ENCODE assay signal across 14 cellular contexts in genomic region chr14:54674342-54674741, GRCh38.
DNase-seq lines count a peak whose midpoint lies in the region; ATAC-seq and TF ChIP-seq lines count a peak whose summit lies in the region.
"Had no signal": no experiment of that assay in that cellular context is flagged by ENCODE, and none has a peak within 500 bp of the region (broad histone marks: within the 10 kb centered on the region; RNA-seq: fewer than 3 reads in every experiment).

No MANE protein-coding gene starts in this region.

- 34% methylated on average over 2 of the region's 2 CpGs for WGBS in mammary epithelial cell (ENCODE audit: low coverage, missing lambda C conversion rate)
- 0 to 35% methylated on average over 1 to 2 of the region's 2 CpGs for WGBS in transverse colon (ENCODE audit: low coverage in 1 of 2), 2 donors

- H2AFZ ChIP-seq in mammary epithelial cell (ENCODE audit: low read depth, low read length), result no peak overlapping the region

- no peaks in the 10 kb centered on the region for H3K36me3 Mint-ChIP-seq in MCF 10A (ENCODE audit: insufficient read depth, unreplicated experiment)

- POLR2A ChIA-PET in MCF 10A (lab: Yijun Ruan, JAX), result no interaction called here

- no peak overlapping the region for H3K27ac Mint-ChIP-seq in MCF 10A (ENCODE audit: low read depth, unreplicated experiment)
- H3K27ac Mint-ChIP-seq: activated T-helper 2 cell treated with anti-CD3 and anti-CD28 coated beads, Interferon-gamma antibody, Interleukin-2, Interleukin-4, amounts not matched to agents 10 μg/mL and 5 μg/mL and 100 μg/mL, durations not matched to agents 14 hours and 24 hours and 36 hours had no signal

- no peak overlapping the region for H3K9ac ChIP-seq in mammary epithelial cell (ENCODE audit: insufficient read depth, low read length)

- no peak overlapping the region for H3K4me3 Mint-ChIP-seq in MCF 10A (ENCODE audit: unreplicated experiment)

- no peak for TF ChIP-seq EP300 in transverse colon (IDR thresholded peaks at IDR 0.05; ENCODE audit: low read depth)

- TF ChIP-seq CTCF in mammary epithelial cell (conservative IDR thresholded peaks at IDR 0.05 in 1 of 2, IDR thresholded peaks at IDR 0.05 in 1 of 2; ENCODE audit: extremely low read depth in 1 of 2, insufficient read depth in 1 of 2, low read depth in 1 of 2, low read length in 2 of 2) (no peak), MCF 10A (IDR thresholded peaks at IDR 0.05; ENCODE audit: unreplicated experiment) (no peak), transverse colon (IDR thresholded peaks at IDR 0.05) (no peak), foreskin fibroblast (IDR thresholded peaks at IDR 0.05; ENCODE audit: low read depth, low read length) (no peak)

- H3K4me1 ChIP-seq in mammary epithelial cell (ENCODE audit: insufficient read depth, low read length) (peaks cover 17% of the 10 kb centered on the region), transverse colon (peaks cover 17 to 44% (median 26%) of the 10 kb centered on the region in 4 donors)

- dilution Hi-C loops in mammary epithelial cell (cut with HindIII; ENCODE audit: low sequenced_read_pairs), result no loop called here

- no peak overlapping the region for H3K27ac ChIP-seq in mammary epithelial cell (ENCODE audit: insufficient read depth, low read depth, low read length)
- peak overlapping the region; percentile 29 for H3K27ac ChIP-seq in caudate nucleus (ENCODE audit: low read depth, low read length)
- peak overlapping the region; percentile 80 to 90 (median 84) for H3K27ac ChIP-seq in transverse colon
- H3K27ac ChIP-seq in substantia nigra (ENCODE audit: low read depth, low read length, poor library complexity, severe bottlenecking), result no peak overlapping the region

- H3K36me3 ChIP-seq in mammary epithelial cell (ENCODE audit: insufficient read depth, low read length) (no peaks in the 10 kb centered on the region), transverse colon (no peaks in the 10 kb centered on the region)

- H3K4me1 Mint-ChIP-seq in MCF 10A (ENCODE audit: insufficient read depth, unreplicated experiment), result peaks cover 54% of the 10 kb centered on the region

- H3K27me3 Mint-ChIP-seq in MCF 10A (ENCODE audit: insufficient read depth, unreplicated experiment), result no peaks in the 10 kb centered on the region

- H3K27me3 ChIP-seq in mammary epithelial cell (ENCODE audit: insufficient read depth, low read length) (no peaks in the 10 kb centered on the region), transverse colon (no peaks in the 10 kb centered on the region)

- H3K79me2 ChIP-seq in mammary epithelial cell (ENCODE audit: insufficient read depth, low read length), result peaks cover 46% of the 10 kb centered on the region

- ATAC-seq in HG02885 (IDR thresholded peaks at IDR 0.05; ENCODE audit: poor library complexity, unreplicated experiment), result peak; percentile 72
- ATAC-seq: HCT116 had no signal

- no peak for TF ChIP-seq POLR2A in transverse colon (IDR thresholded peaks at IDR 0.05)

- peak; percentile 66 for DNase-seq in mammary epithelial cell
- DNase-seq in MCF 10A (ENCODE audit: unreplicated experiment), result no peak
- DNase-seq in caudate nucleus (lab: John Stamatoyannopoulos, UW), result no peak
- DNase-seq in transverse colon, result no peak
- no peak for DNase-seq in foreskin fibroblast
- no peak for DNase-seq in NCI-H2227 treated with DMSO at 0.1 percent for 48 hours (lab: John Stamatoyannopoulos, UW)
- DNase-seq in substantia nigra (lab: John Stamatoyannopoulos, UW), result no peak
- DNase-seq: ACHN; NCI-H774; stimulated activated CD4-positive, alpha-beta T cell treated with anti-CD3 and anti-CD28 coated beads, Interleukin-2, amount 100 ng/mL, for 24 hours; stimulated activated naive CD4-positive, alpha-beta T cell treated with Interleukin-2 at 50 U/mL for 16 hours had no signal

- H3K4me2 ChIP-seq in mammary epithelial cell (ENCODE audit: insufficient read depth, low read depth, low read length), result no peak overlapping the region

- intact Hi-C loops in mammary epithelial cell (cut with micrococcal nuclease) (no loop called here), MCF 10A (cut with micrococcal nuclease) (no loop called here), transverse colon (cut with DNase I; ENCODE audit: low total_unique reads) (loop anchor here (5.0 kb wide), 1 partner anchor 107 kb away; the partner anchor contains the start of gene SAMD4A)

- no peaks in the 10 kb centered on the region for H3K9me3 ChIP-seq in mammary epithelial cell (replicated peaks; ENCODE audit: insufficient read depth, low read length)
- H3K9me3 ChIP-seq in transverse colon, result no peaks in the 10 kb centered on the region

- H3K4me3 ChIP-seq in mammary epithelial cell (replicated peaks in 1 of 3; ENCODE audit: insufficient read depth in 1 of 3, low read depth in 2 of 3, low read length in 3 of 3) (no peak overlapping the region), transverse colon (no peak overlapping the region), foreskin fibroblast (ENCODE audit: low read depth in 1 of 2, low read length in 2 of 2) (no peak overlapping the region)

- no peaks in the 10 kb centered on the region for H4K20me1 ChIP-seq in mammary epithelial cell (ENCODE audit: insufficient read depth, low read length)

- in situ Hi-C loops in mammary epithelial cell (cut with MboI; ENCODE audit: low sequenced_read_pairs in 2 of 2), result no loop called here
- in situ Hi-C loops in transverse colon (cut with MboI; ENCODE audit: low pct_ligation_motif_present in 1 of 4, low pct_unique_long_range_greater_than_20kb in 1 of 4, low sequenced_read_pairs in 3 of 4), result no loop called here

- CTCF ChIA-PET in mammary epithelial cell (lab: Charles Lee; ENCODE audit: low non-redundant PET) (no interaction called here), MCF 10A (lab: Yijun Ruan, JAX) (no interaction called here)

- BruUV-seq in mammary epithelial cell (replicated peaks; lab: Mats Ljungman, UMichigan) (no TSS peak), MCF 10A (replicated peaks; lab: Mats Ljungman, UMichigan) (no TSS peak)

- no peaks in the 10 kb centered on the region for H3K9me3 Mint-ChIP-seq in MCF 10A (ENCODE audit: unreplicated experiment)
- H3K9me3 Mint-ChIP-seq: activated T-helper 2 cell treated with anti-CD3 and anti-CD28 coated beads, Interferon-gamma antibody, Interleukin-2, Interleukin-4, amounts not matched to agents 10 μg/mL and 5 μg/mL and 100 μg/mL, durations not matched to agents 14 hours and 24 hours and 36 hours had no signal

Comparison
In these comparisons a context has a peak if more than half of its experiments do, and no peak if none do; other contexts are left out.
1. H3K27ac ChIP-seq: peak in caudate nucleus (single experiment) and transverse colon (4 of 4); none in mammary epithelial cell (single experiment) and substantia nigra (single experiment).